Comparison of ENCODE assay signal across 1 cellular context in the genomic region with DNA sequence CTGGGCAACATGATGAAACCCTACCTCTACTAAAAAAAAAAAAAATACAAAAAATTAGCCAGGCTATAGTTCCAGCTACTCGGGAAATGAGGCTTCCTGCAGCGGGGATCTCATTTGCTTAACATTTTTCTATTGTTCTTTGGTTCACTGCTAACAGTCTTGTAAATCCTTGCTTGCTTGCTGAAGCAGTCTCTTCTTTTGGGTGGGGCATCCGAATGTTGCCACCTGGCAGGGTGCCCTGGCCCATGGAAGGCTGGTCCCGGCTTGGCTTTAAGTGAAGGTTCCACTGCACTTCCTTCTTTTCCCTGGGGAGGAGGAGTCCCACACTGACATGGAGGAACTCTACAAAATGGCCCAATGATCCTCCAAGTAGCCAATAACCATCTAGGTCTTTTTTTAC.
TF ChIP-seq lines count a peak whose summit lies in the region.

No MANE protein-coding gene starts in this region.

TF ChIP-seq in K562, 482 proteins besides CTCF, POLR2A, EP300 and RAD21:
- TF ChIP-seq SPI1 (IDR thresholded peaks at IDR 0.05; ENCODE audit: borderline replicate concordance, low read depth, low read length) (peak; percentile 58; the same call in 1 of the 2 replicates), FOXK2 (conservative IDR thresholded peaks at IDR 0.05 in 1 of 2, IDR thresholded peaks at IDR 0.05 in 1 of 2; ENCODE audit: low read depth in 2 of 2) (no peak)
